ENCODE assay signal across 1 cellular context in the genomic region with DNA sequence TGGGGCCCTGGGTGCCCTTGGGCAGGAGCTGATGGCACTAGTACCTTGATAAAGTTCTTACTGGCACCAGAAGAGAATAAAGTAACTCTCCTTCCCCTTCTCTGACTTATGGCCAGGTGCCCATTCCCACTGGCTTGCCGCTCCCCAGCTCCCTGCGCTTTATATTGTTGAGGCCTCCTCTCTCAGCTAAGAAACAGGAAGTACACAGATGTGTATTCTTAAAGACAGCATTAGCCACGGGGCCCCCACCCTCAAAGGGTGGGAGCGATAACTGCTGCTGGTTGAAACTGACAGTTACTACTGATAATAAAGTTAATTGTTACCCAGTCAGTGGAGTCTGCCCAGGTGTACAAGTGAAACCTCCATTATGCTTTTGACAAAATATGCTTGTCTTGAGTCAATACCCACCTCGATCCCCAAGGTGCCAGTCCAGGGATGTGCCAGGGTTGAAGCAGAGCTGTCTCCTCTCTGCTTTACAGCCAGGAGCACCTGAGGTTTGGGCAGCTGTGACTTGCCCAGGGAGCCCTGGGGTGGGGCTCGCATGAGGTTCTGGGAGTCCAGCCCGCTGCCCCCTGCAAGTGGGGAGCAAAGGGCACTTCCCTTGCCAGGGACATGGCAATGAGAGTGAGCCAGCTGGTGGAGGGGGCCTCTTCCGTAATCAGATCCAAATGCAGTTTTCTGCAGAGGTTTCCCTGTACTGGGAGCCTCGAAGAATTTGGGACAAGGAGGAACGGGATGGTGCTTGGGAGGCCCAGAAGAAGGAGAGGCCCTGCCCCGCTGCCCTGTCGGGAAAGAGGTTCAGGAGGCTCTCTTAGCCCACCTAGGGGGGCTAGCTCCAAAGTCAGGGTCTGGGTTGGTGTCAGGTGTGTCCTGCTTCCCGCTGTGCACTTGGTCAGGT.
TF ChIP-seq lines count a peak whose summit lies in the region.

No MANE protein-coding gene starts in this region.

TF ChIP-seq in K562, 482 proteins besides CTCF, POLR2A, EP300 and RAD21 (continued from another document):
- peak; percentile 41 for TF ChIP-seq MEF2D (tag; conservative IDR thresholded peaks at IDR 0.05; ENCODE audit: low read depth)
- TF ChIP-seq KDM5B (IDR thresholded peaks at IDR 0.05; ENCODE audit: insufficient replicate concordance, low read depth, low read length), result no peak
- 0 out of 2 replicates have a peak, but pooled peaks have one; percentile 4 for TF ChIP-seq KLF13 (tag; IDR thresholded peaks at IDR 0.05; ENCODE audit: borderline replicate concordance, low read depth)
- TF ChIP-seq ZNF785 (CRISPR knock-in tag; IDR thresholded peaks at IDR 0.05), result no peak
- TF ChIP-seq FOXK2 (conservative IDR thresholded peaks at IDR 0.05 in 1 of 2, IDR thresholded peaks at IDR 0.05 in 1 of 2; ENCODE audit: low read depth in 2 of 2), result peak; percentile 59 to 61
- TF ChIP-seq, protein P1, sequence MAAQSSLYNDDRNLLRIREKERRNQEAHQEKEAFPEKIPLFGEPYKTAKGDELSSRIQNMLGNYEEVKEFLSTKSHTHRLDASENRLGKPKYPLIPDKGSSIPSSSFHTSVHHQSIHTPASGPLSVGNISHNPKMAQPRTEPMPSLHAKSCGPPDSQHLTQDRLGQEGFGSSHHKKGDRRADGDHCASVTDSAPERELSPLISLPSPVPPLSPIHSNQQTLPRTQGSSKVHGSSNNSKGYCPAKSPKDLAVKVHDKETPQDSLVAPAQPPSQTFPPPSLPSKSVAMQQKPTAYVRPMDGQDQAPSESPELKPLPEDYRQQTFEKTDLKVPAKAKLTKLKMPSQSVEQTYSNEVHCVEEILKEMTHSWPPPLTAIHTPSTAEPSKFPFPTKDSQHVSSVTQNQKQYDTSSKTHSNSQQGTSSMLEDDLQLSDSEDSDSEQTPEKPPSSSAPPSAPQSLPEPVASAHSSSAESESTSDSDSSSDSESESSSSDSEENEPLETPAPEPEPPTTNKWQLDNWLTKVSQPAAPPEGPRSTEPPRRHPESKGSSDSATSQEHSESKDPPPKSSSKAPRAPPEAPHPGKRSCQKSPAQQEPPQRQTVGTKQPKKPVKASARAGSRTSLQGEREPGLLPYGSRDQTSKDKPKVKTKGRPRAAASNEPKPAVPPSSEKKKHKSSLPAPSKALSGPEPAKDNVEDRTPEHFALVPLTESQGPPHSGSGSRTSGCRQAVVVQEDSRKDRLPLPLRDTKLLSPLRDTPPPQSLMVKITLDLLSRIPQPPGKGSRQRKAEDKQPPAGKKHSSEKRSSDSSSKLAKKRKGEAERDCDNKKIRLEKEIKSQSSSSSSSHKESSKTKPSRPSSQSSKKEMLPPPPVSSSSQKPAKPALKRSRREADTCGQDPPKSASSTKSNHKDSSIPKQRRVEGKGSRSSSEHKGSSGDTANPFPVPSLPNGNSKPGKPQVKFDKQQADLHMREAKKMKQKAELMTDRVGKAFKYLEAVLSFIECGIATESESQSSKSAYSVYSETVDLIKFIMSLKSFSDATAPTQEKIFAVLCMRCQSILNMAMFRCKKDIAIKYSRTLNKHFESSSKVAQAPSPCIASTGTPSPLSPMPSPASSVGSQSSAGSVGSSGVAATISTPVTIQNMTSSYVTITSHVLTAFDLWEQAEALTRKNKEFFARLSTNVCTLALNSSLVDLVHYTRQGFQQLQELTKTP (IDR thresholded peaks at IDR 0.05; ENCODE audit: low read depth in 1 of 2, partially characterized antibody in 2 of 2), result peak in 1 of 2 experiments; percentile 15
- TF ChIP-seq, protein P2, sequence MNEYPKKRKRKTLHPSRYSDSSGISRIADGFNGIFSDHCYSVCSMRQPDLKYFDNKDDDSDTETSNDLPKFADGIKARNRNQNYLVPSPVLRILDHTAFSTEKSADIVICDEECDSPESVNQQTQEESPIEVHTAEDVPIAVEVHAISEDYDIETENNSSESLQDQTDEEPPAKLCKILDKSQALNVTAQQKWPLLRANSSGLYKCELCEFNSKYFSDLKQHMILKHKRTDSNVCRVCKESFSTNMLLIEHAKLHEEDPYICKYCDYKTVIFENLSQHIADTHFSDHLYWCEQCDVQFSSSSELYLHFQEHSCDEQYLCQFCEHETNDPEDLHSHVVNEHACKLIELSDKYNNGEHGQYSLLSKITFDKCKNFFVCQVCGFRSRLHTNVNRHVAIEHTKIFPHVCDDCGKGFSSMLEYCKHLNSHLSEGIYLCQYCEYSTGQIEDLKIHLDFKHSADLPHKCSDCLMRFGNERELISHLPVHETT (CRISPR knock-in tag; conservative IDR thresholded peaks at IDR 0.05 in 1 of 2, IDR thresholded peaks at IDR 0.05 in 1 of 2), result peak in 1 of 2 experiments; percentile 53; a peak in 1 of 4 replicates
- peak; percentile 25; the same call in 1 of the 2 replicates for TF ChIP-seq TEAD4 (IDR thresholded peaks at IDR 0.05; ENCODE audit: low read length)
- TF ChIP-seq TEAD4 (CRISPR knock-in tag; IDR thresholded peaks at IDR 0.05; ENCODE audit: borderline replicate concordance), result no peak
- TF ChIP-seq, protein P3, sequence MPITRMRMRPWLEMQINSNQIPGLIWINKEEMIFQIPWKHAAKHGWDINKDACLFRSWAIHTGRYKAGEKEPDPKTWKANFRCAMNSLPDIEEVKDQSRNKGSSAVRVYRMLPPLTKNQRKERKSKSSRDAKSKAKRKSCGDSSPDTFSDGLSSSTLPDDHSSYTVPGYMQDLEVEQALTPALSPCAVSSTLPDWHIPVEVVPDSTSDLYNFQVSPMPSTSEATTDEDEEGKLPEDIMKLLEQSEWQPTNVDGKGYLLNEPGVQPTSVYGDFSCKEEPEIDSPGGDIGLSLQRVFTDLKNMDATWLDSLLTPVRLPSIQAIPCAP (CRISPR knock-in tag; IDR thresholded peaks at IDR 0.05; ENCODE audit: borderline replicate concordance), result no peak
- TF ChIP-seq ATF7 (IDR thresholded peaks at IDR 0.05), result 0 out of 2 replicates have a peak, but pooled peaks have one; percentile 28
- peak; percentile 80 for TF ChIP-seq SPI1 (IDR thresholded peaks at IDR 0.05; ENCODE audit: borderline replicate concordance, low read depth, low read length)
- TF ChIP-seq L3MBTL2 (IDR thresholded peaks at IDR 0.05), result 0 out of 2 replicates have a peak, but pooled peaks have one; percentile 15
- TF ChIP-seq KLF6 (CRISPR knock-in tag; IDR thresholded peaks at IDR 0.05; ENCODE audit: borderline replicate concordance), result peak; percentile 7; the same call in 1 of the 2 replicates
- no peak for TF ChIP-seq ARID2 (IDR thresholded peaks at IDR 0.05)
- no peak for TF ChIP-seq ZNF354B (CRISPR knock-in tag; IDR thresholded peaks at IDR 0.05)
- TF ChIP-seq, protein P4, sequence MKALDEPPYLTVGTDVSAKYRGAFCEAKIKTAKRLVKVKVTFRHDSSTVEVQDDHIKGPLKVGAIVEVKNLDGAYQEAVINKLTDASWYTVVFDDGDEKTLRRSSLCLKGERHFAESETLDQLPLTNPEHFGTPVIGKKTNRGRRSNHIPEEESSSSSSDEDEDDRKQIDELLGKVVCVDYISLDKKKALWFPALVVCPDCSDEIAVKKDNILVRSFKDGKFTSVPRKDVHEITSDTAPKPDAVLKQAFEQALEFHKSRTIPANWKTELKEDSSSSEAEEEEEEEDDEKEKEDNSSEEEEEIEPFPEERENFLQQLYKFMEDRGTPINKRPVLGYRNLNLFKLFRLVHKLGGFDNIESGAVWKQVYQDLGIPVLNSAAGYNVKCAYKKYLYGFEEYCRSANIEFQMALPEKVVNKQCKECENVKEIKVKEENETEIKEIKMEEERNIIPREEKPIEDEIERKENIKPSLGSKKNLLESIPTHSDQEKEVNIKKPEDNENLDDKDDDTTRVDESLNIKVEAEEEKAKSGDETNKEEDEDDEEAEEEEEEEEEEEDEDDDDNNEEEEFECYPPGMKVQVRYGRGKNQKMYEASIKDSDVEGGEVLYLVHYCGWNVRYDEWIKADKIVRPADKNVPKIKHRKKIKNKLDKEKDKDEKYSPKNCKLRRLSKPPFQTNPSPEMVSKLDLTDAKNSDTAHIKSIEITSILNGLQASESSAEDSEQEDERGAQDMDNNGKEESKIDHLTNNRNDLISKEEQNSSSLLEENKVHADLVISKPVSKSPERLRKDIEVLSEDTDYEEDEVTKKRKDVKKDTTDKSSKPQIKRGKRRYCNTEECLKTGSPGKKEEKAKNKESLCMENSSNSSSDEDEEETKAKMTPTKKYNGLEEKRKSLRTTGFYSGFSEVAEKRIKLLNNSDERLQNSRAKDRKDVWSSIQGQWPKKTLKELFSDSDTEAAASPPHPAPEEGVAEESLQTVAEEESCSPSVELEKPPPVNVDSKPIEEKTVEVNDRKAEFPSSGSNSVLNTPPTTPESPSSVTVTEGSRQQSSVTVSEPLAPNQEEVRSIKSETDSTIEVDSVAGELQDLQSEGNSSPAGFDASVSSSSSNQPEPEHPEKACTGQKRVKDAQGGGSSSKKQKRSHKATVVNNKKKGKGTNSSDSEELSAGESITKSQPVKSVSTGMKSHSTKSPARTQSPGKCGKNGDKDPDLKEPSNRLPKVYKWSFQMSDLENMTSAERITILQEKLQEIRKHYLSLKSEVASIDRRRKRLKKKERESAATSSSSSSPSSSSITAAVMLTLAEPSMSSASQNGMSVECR (CRISPR knock-in tag; IDR thresholded peaks at IDR 0.05), result peak; percentile 23; the same call in 1 of the 2 replicates
- TF ChIP-seq, protein P5, sequence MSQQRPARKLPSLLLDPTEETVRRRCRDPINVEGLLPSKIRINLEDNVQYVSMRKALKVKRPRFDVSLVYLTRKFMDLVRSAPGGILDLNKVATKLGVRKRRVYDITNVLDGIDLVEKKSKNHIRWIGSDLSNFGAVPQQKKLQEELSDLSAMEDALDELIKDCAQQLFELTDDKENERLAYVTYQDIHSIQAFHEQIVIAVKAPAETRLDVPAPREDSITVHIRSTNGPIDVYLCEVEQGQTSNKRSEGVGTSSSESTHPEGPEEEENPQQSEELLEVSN (IDR thresholded peaks at IDR 0.05; ENCODE audit: borderline replicate concordance in 1 of 2, extremely low read depth in 1 of 2, insufficient read depth in 1 of 2, insufficient read length in 1 of 2, low read depth in 1 of 2, low read length in 1 of 2, poor library complexity in 1 of 2, severe bottlenecking in 1 of 2), result peak in 1 of 2 experiments; percentile 39
- TF ChIP-seq TSC22D4 (tag; IDR thresholded peaks at IDR 0.05), result no peak
- peak; percentile 6; the same call in 1 of the 2 replicates for TF ChIP-seq HSF4 (CRISPR knock-in tag; IDR thresholded peaks at IDR 0.05; ENCODE audit: borderline replicate concordance)
- TF ChIP-seq SIN3A (IDR thresholded peaks at IDR 0.05; ENCODE audit: borderline replicate concordance in 2 of 2, control insufficient read depth in 1 of 2, low read depth in 2 of 2, low read length in 2 of 2), result 0 out of 4 replicates have a peak, but pooled peaks of 1 of the 2 experiments have one; percentile 42
- 0 out of 2 replicates have a peak, but pooled peaks have one; percentile 49 for TF ChIP-seq TCF3 (CRISPR knock-in tag; IDR thresholded peaks at IDR 0.05)
- TF ChIP-seq, protein P6, sequence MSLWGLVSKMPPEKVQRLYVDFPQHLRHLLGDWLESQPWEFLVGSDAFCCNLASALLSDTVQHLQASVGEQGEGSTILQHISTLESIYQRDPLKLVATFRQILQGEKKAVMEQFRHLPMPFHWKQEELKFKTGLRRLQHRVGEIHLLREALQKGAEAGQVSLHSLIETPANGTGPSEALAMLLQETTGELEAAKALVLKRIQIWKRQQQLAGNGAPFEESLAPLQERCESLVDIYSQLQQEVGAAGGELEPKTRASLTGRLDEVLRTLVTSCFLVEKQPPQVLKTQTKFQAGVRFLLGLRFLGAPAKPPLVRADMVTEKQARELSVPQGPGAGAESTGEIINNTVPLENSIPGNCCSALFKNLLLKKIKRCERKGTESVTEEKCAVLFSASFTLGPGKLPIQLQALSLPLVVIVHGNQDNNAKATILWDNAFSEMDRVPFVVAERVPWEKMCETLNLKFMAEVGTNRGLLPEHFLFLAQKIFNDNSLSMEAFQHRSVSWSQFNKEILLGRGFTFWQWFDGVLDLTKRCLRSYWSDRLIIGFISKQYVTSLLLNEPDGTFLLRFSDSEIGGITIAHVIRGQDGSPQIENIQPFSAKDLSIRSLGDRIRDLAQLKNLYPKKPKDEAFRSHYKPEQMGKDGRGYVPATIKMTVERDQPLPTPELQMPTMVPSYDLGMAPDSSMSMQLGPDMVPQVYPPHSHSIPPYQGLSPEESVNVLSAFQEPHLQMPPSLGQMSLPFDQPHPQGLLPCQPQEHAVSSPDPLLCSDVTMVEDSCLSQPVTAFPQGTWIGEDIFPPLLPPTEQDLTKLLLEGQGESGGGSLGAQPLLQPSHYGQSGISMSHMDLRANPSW (CRISPR knock-in tag; IDR thresholded peaks at IDR 0.05), result no peak
- TF ChIP-seq, protein P7, sequence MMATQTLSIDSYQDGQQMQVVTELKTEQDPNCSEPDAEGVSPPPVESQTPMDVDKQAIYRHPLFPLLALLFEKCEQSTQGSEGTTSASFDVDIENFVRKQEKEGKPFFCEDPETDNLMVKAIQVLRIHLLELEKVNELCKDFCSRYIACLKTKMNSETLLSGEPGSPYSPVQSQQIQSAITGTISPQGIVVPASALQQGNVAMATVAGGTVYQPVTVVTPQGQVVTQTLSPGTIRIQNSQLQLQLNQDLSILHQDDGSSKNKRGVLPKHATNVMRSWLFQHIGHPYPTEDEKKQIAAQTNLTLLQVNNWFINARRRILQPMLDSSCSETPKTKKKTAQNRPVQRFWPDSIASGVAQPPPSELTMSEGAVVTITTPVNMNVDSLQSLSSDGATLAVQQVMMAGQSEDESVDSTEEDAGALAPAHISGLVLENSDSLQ (IDR thresholded peaks at IDR 0.05), result peak; percentile 57
- TF ChIP-seq BRD4 (IDR thresholded peaks at IDR 0.05), result peak; percentile 72; the same call in 1 of the 2 replicates
- TF ChIP-seq TAF1 (IDR thresholded peaks at IDR 0.05; ENCODE audit: control insufficient read depth, extremely low read depth, insufficient read depth, low read length, severe bottlenecking), result peak; percentile 72
- TF ChIP-seq GABPB1 (CRISPR knock-in tag; IDR thresholded peaks at IDR 0.05), result peak; percentile 51; the same call in 1 of the 2 replicates
- TF ChIP-seq JUN (IDR thresholded peaks at IDR 0.05; ENCODE audit: borderline replicate concordance, low read depth, low read length), result no peak
- TF ChIP-seq JUN (CRISPR knock-in tag; IDR thresholded peaks at IDR 0.05; ENCODE audit: borderline replicate concordance), result no peak
- no peak for TF ChIP-seq NFYB (IDR thresholded peaks at IDR 0.05; ENCODE audit: extremely low read depth, insufficient read length)
- peak; percentile 38; the same call in 1 of the 2 replicates for TF ChIP-seq ZBTB1 (CRISPR knock-in tag; IDR thresholded peaks at IDR 0.05; ENCODE audit: borderline replicate concordance, low read depth)
- TF ChIP-seq TAF7 (tag; IDR thresholded peaks at IDR 0.05), result 0 out of 2 replicates have a peak, but pooled peaks have one; percentile 34
- TF ChIP-seq C11orf30 (IDR thresholded peaks at IDR 0.05; ENCODE audit: low read depth), result no peak
